ENCODE assay signal across 26 cellular contexts in genomic region chrX:9184231-9184630, GRCh38.
"Had no signal": no experiment of that assay in that cellular context is flagged by ENCODE, and none has a peak within 500 bp of the region (broad histone marks: within the 10 kb centered on the region; RNA-seq: fewer than 3 reads in every experiment).

No MANE protein-coding gene starts in this region.

- H3K4me1 Mint-ChIP-seq: activated CD8-positive, alpha-beta memory T cell treated with anti-CD3 and anti-CD28 coated beads, Interleukin-2, amount 10 ng/mL, durations not matched to agents 7 days and 5 days; activated naive CD8-positive, alpha-beta T cell treated with anti-CD3 and anti-CD28 coated beads for 36 hours; naive B cell; stimulated activated memory B cell treated with anti-CD40 and anti-IgM and Interleukin-4, amounts not matched to agents 10 μg/mL and 1 μg/mL and 100 μg/mL, for 72 hours had no signal

- H3K36me3 Mint-ChIP-seq: activated CD8-positive, alpha-beta memory T cell treated with anti-CD3 and anti-CD28 coated beads, Interleukin-2, amount 10 ng/mL, durations not matched to agents 7 days and 5 days; activated naive CD8-positive, alpha-beta T cell treated with anti-CD3 and anti-CD28 coated beads for 36 hours; mesothelial cell of epicardium; naive B cell; stimulated activated memory B cell treated with anti-CD40 and anti-IgM and Interleukin-4, amounts not matched to agents 10 μg/mL and 1 μg/mL and 100 μg/mL, for 72 hours had no signal

- H3K36me3 ChIP-seq: ascending aorta, brain microvascular endothelial cell, gastrocnemius medialis, ovary, suprapubic skin, tibial nerve had no signal

- ATAC-seq: activated CD4-positive, alpha-beta T cell treated with anti-CD3 and anti-CD28 coated beads for 36 hours; activated CD8-positive, alpha-beta memory T cell treated with anti-CD3 and anti-CD28 coated beads, Interleukin-2, amount 10 ng/mL, durations not matched to agents 7 days and 5 days; activated CD8-positive, alpha-beta T cell treated with anti-CD3 and anti-CD28 coated beads, Interleukin-2, amount 10 ng/mL, durations not matched to agents 7 days and 5 days; gastrocnemius medialis; sciatic nerve; stimulated activated memory B cell treated with anti-CD40 and anti-IgM and Interleukin-4, amounts not matched to agents 10 μg/mL and 1 μg/mL and 100 μg/mL, for 72 hours had no signal

- H3K27me3 Mint-ChIP-seq: activated CD4-positive, alpha-beta T cell treated with anti-CD3 and anti-CD28 coated beads for 36 hours; activated CD8-positive, alpha-beta memory T cell treated with anti-CD3 and anti-CD28 coated beads, Interleukin-2, amount 10 ng/mL, durations not matched to agents 7 days and 5 days; activated naive CD8-positive, alpha-beta T cell treated with anti-CD3 and anti-CD28 coated beads for 36 hours; stimulated activated memory B cell treated with anti-CD40 and anti-IgM and Interleukin-4, amounts not matched to agents 10 μg/mL and 1 μg/mL and 100 μg/mL, for 72 hours had no signal

- H3K4me3 Mint-ChIP-seq: activated CD4-positive, alpha-beta T cell treated with anti-CD3 and anti-CD28 coated beads for 36 hours; activated CD8-positive, alpha-beta memory T cell treated with anti-CD3 and anti-CD28 coated beads, Interleukin-2, amount 10 ng/mL, durations not matched to agents 7 days and 5 days; activated CD8-positive, alpha-beta T cell treated with anti-CD3 and anti-CD28 coated beads, Interleukin-2, amount 10 ng/mL, durations not matched to agents 7 days and 5 days; activated naive CD4-positive, alpha-beta T cell treated with anti-CD3 and anti-CD28 coated beads for 36 hours; activated naive CD8-positive, alpha-beta T cell treated with anti-CD3 and anti-CD28 coated beads for 36 hours; mesothelial cell of epicardium; naive B cell; stimulated activated memory B cell treated with anti-CD40 and anti-IgM and Interleukin-4, amounts not matched to agents 10 μg/mL and 1 μg/mL and 100 μg/mL, for 72 hours; T-helper 2 cell treated with Interferon-gamma antibody and Interleukin-4, amounts not matched to agents 5 μg/mL and 100 μg/mL, for 36 hours had no signal

- H3K27me3 ChIP-seq: ascending aorta, brain microvascular endothelial cell, ovary, suprapubic skin had no signal

- H3K27ac ChIP-seq: ascending aorta, brain microvascular endothelial cell, gastrocnemius medialis, ovary, suprapubic skin, tibial nerve had no signal

- H3K4me1 ChIP-seq: ascending aorta, gastrocnemius medialis, suprapubic skin, tibial nerve had no signal

- DNase-seq: activated CD4-positive, alpha-beta T cell treated with anti-CD3 and anti-CD28 coated beads for 36 hours; activated CD4-positive, CD25-positive, alpha-beta regulatory T cell; activated CD8-positive, alpha-beta memory T cell treated with anti-CD3 and anti-CD28 coated beads, Interleukin-2, amount 10 ng/mL, durations not matched to agents 7 days and 5 days; activated CD8-positive, alpha-beta T cell treated with anti-CD3 and anti-CD28 coated beads, Interleukin-2, amount 10 ng/mL, durations not matched to agents 7 days and 5 days; activated effector memory CD4-positive, alpha-beta T cell treated with anti-CD3 and anti-CD28 coated beads, Interleukin-2, amount 50 U/mL, for 16 hours; activated naive CD4-positive, alpha-beta T cell treated with anti-CD3 and anti-CD28 coated beads for 36 hours; activated naive CD8-positive, alpha-beta T cell treated with anti-CD3 and anti-CD28 coated beads for 36 hours; brain microvascular endothelial cell; caudate nucleus; gastrocnemius medialis; hippocampal formation; kidney; naive B cell; ovary; retina; small intestine; stimulated activated CD4-positive, alpha-beta T cell treated with anti-CD3 and anti-CD28 coated beads, Interleukin-4, amount 100 ng/mL, for 4 hours; stimulated activated CD8-positive, alpha-beta memory T cell treated with anti-CD3 and anti-CD28 coated beads, Interleukin-4, amount 100 ng/mL, for 48 hours; T-helper 1 cell had no signal

- H3K9me3 Mint-ChIP-seq: activated naive CD4-positive, alpha-beta T cell treated with anti-CD3 and anti-CD28 coated beads for 36 hours; T-helper 2 cell treated with Interferon-gamma antibody and Interleukin-4, amounts not matched to agents 5 μg/mL and 100 μg/mL, for 36 hours had no signal

- H3K4me3 ChIP-seq: ascending aorta, gastrocnemius medialis, ovary, suprapubic skin, tibial nerve had no signal
